In the genomic region with DNA sequence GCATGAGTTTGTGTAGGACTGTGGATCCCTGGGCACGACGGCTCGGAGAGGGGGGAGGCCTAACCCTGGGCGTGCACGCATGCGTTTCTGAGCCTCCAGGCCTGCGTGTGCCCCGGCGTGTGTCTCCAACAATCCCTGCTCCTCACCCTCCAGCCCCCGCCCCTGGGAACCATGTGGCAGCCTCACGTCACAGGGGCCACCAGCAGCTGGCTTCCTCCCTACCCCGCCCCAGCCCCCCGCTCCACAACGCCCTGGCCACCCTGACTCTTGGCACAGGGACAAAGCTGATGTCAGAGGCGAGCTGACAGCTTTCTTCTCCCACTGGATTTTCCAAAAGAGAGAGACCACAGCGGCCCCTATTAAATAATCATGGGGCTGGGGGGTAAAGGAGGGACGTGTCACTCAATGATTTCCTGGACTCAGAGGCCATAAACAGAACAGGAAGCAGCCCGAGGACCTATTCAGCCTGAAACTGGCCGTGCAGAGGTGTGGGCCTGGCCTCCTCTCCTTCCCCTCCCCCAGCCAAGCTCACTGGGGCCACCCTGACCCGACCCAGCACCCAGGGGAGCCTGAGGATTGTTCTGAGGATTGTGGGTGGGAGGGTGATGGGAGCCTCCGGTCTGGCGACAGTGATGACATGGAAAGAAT, we compare ENCODE assay signal across 11 cellular contexts. TPM values are rescaled to one million over a fixed set of nuclear protein-coding genes. Genes with fewer than 3 reads are reported as not detected.
A peak's percentile ranks its signal among the peaks of the same experiment; 100 is the strongest.
DNase-seq lines count a peak whose midpoint lies in the region; ATAC-seq, FAIRE-seq and TF ChIP-seq lines count a peak whose summit lies in the region.
"Had no signal": no experiment of that assay in that cellular context is flagged by ENCODE, and none has a peak within 500 bp of the region (broad histone marks: within the 10 kb centered on the region; RNA-seq: fewer than 3 reads in every experiment).

No MANE protein-coding gene starts in this region.

- ATAC-seq in pancreas, result peak; percentile 8 to 43 (median 14)
- no peak for ATAC-seq in HG02588 (IDR thresholded peaks at IDR 0.05; ENCODE audit: unreplicated experiment)

- CTCF ChIA-PET in activated CD4-positive, alpha-beta memory T cell treated with anti-CD3 and anti-CD28 coated beads for 36 hours (lab: Charles Lee), result interaction anchor here (3.6 to 3.7 kb wide), 2 partner anchors 11 to 35 kb away, joined by 15 to 38 read pairs; partner anchors contain the start of gene CASTOR1

- intact Hi-C loops in pancreas (cut with DNase I), result loop anchor here in 1 of 3 donors (5.0 kb wide), 1 partner anchor 146 kb away; no protein-coding TSS in a partner anchor
- intact Hi-C loops in activated CD4-positive, alpha-beta memory T cell treated with anti-CD3 and anti-CD28 coated beads for 36 hours (cut with micrococcal nuclease), result no loop called here

- no peak overlapping the region for H3K4me3 Mint-ChIP-seq in activated CD4-positive, alpha-beta memory T cell treated with anti-CD3 and anti-CD28 coated beads for 36 hours

- no peak for FAIRE-seq in pancreas (lab: Jason Lieb, UNC)

- TF ChIP-seq CTCF in pancreas (IDR thresholded peaks at IDR 0.05), result no peak

- peaks cover 26% of the 10 kb centered on the region for H3K4me1 Mint-ChIP-seq in activated CD4-positive, alpha-beta memory T cell treated with anti-CD3 and anti-CD28 coated beads for 36 hours (ENCODE audit: low read depth)

- H3K27ac Mint-ChIP-seq in activated CD4-positive, alpha-beta memory T cell treated with anti-CD3 and anti-CD28 coated beads for 36 hours, result no peak overlapping the region

- H3K4me3 ChIP-seq in esophagus (ENCODE audit: low read depth in 1 of 2, low read length in 2 of 2) (no peak overlapping the region), pancreas (no peak overlapping the region)

- POLR2A ChIA-PET in activated CD4-positive, alpha-beta memory T cell treated with anti-CD3 and anti-CD28 coated beads for 36 hours (lab: Charles Lee), result no interaction called here

- no peaks in the 10 kb centered on the region for H3K9me3 Mint-ChIP-seq in activated CD4-positive, alpha-beta memory T cell treated with anti-CD3 and anti-CD28 coated beads for 36 hours

- 17 to 24% methylated on average over 21 to 22 of the region's 22 CpGs for WGBS in esophagus, 2 donors
- WGBS in pancreas, 2 donors, result 29 to 37% methylated on average over 22 of the region's 22 CpGs

- H3K27me3 Mint-ChIP-seq in activated CD4-positive, alpha-beta memory T cell treated with anti-CD3 and anti-CD28 coated beads for 36 hours, result no peaks in the 10 kb centered on the region

- H3K36me3 ChIP-seq in esophagus (ENCODE audit: control insufficient read depth in 2 of 2, insufficient read depth in 2 of 2, low read length in 1 of 2) (no peaks in the 10 kb centered on the region), pancreas (no peaks in the 10 kb centered on the region)

- H3K27ac ChIP-seq in esophagus (ENCODE audit: low read depth in 2 of 2, low read length in 1 of 2) (peak overlapping the region; percentile 4 to 27), pancreas (peak overlapping the region in 2 of 4 donors; percentile 39 to 63)

- H3K4me1 ChIP-seq in esophagus (ENCODE audit: control insufficient read depth in 2 of 2, insufficient read depth in 2 of 2, low read length in 1 of 2), result peaks cover 4 to 12% of the 10 kb centered on the region in 2 donors
- H3K4me1 ChIP-seq in pancreas, result peaks cover 0 to 4% (median 0%) of the 10 kb centered on the region in 3 donors

- DNase-seq in DMS153 treated with DMSO at 0.1 percent for 48 hours (lab: John Stamatoyannopoulos, UW; ENCODE audit: unreplicated experiment), result peak; percentile 26
- peak; percentile 46 for DNase-seq in NCI-H510A (lab: John Stamatoyannopoulos, UW)
- DNase-seq in pancreas, result peak in 5 of 6 donors; percentile 44 to 66 (median 60)
- no peak for DNase-seq in activated CD4-positive, alpha-beta memory T cell treated with anti-CD3 and anti-CD28 coated beads for 36 hours
- DNase-seq in stimulated activated CD4-positive, alpha-beta T cell treated with anti-CD3 and anti-CD28 coated beads, Interleukin-2, amount 100 ng/mL, for 24 hours, result no peak
- no peak for DNase-seq in NK-92 treated with Interleukin-12 subunit alpha and Interleukin-12 subunit beta, amount 100 ng/mL, for 24 hours (lab: John Stamatoyannopoulos, UW)
- DNase-seq: activated effector memory CD4-positive, alpha-beta T cell treated with anti-CD3 and anti-CD28 coated beads, Interleukin-2, amount 50 U/mL, for 16 hours had no signal

- H3K27me3 ChIP-seq in esophagus (ENCODE audit: control insufficient read depth in 1 of 2, insufficient read depth in 2 of 2, low read length in 2 of 2) (no peaks in the 10 kb centered on the region), pancreas (no peaks in the 10 kb centered on the region)

- H3K9me3 ChIP-seq in esophagus (ENCODE audit: control insufficient read depth in 2 of 2, insufficient read depth in 1 of 2, low read depth in 1 of 2, low read length in 1 of 2) (no peaks in the 10 kb centered on the region), pancreas (no peaks in the 10 kb centered on the region)

- H3K36me3 Mint-ChIP-seq in activated CD4-positive, alpha-beta memory T cell treated with anti-CD3 and anti-CD28 coated beads for 36 hours, result no peaks in the 10 kb centered on the region

RNA-seq across cellular contexts. Expression of gene LIF, which starts 6.8 kb away (rescaled TPM):
- 1 to 10 TPM in 1 of 2 donors, under 1 TPM in 1; 0.54 to 1.0 TPM for polyA plus RNA-seq in esophagus
- 1 to 10 TPM in 4 of 6 donors, under 1 TPM in 2; 0.32 to 5.8 (median 1.5) TPM for total RNA-seq in pancreas
- 1 to 10 TPM; 2.7 to 4.5 TPM for polyA plus RNA-seq in pancreas
- total RNA-seq in activated CD4-positive, alpha-beta memory T cell treated with anti-CD3 and anti-CD28 coated beads for 36 hours, result 100 to 1,000 TPM; 176 to 189 TPM
- total RNA-seq: temporal lobe had no signal

RNA-seq across cellular contexts. Expression of gene OSM, which starts 13.3 kb away (rescaled TPM):
- polyA plus RNA-seq in esophagus (under 1 TPM; 0.22 to 0.63 TPM), pancreas (under 1 TPM; 0.23 to 0.26 TPM)
- total RNA-seq in pancreas, result 1 to 10 TPM in 2 of 6 donors, under 1 TPM in 3, not detected in 1; 0.13 to 1.5 (median 0.38) TPM
- 10 to 100 TPM; 39.6 to 41.2 TPM for total RNA-seq in activated CD4-positive, alpha-beta memory T cell treated with anti-CD3 and anti-CD28 coated beads for 36 hours
- total RNA-seq: mammary epithelial cell had no signal
- polyA plus RNA-seq: mammary epithelial cell had no signal

RNA-seq across cellular contexts. Expression of gene CASTOR1, which starts 36.0 kb away (rescaled TPM):
- polyA plus RNA-seq in esophagus (10 to 100 TPM; 29.7 to 39.3 TPM), pancreas (1 to 10 TPM; 7.3 to 8.3 TPM)
- 1 to 10 TPM; 1.8 to 7.3 (median 3.8) TPM for total RNA-seq in pancreas
- total RNA-seq in activated CD4-positive, alpha-beta memory T cell treated with anti-CD3 and anti-CD28 coated beads for 36 hours, result 1 to 10 TPM; 3.6 to 4.0 TPM

Comparison
In these comparisons a context has a peak if more than half of its experiments do, and no peak if none do; other contexts are left out.
1. DNase-seq: peak in DMS153 treated with DMSO at 0.1 percent for 48 hours (single experiment), NCI-H510A (single experiment) and pancreas (5 of 6); none in activated CD4-positive, alpha-beta memory T cell treated with anti-CD3 and anti-CD28 coated beads for 36 hours (single experiment), stimulated activated CD4-positive, alpha-beta T cell treated with anti-CD3 and anti-CD28 coated beads, Interleukin-2, amount 100 ng/mL, for 24 hours (0 of 2) and NK-92 treated with Interleukin-12 subunit alpha and Interleukin-12 subunit beta, amount 100 ng/mL, for 24 hours (single experiment).
2. RNA of gene LIF, which starts 6.8 kb away (total RNA-seq): 176 to 189 TPM in activated CD4-positive, alpha-beta memory T cell treated with anti-CD3 and anti-CD28 coated beads for 36 hours; 0.32 to 5.8 TPM in pancreas; every median in the first group is over 10 times any median in the second.
3. RNA of gene OSM, which starts 13.3 kb away (total RNA-seq): 39.6 to 41.2 TPM in activated CD4-positive, alpha-beta memory T cell treated with anti-CD3 and anti-CD28 coated beads for 36 hours; 0.13 to 1.5 TPM in pancreas; every median in the first group is over 10 times any median in the second.